In genomic region chr20:47588158-47588557, GRCh38 we compare ENCODE assay signal across 1 cellular context.
TF ChIP-seq lines count a peak whose summit lies in the region.

No MANE protein-coding gene starts in this region.

TF ChIP-seq in WTC11, 78 proteins besides CTCF, POLR2A, EP300 and RAD21 (continued from another document):
- no peak for TF ChIP-seq E2F4 (CRISPR knock-in tag; IDR thresholded peaks at IDR 0.05; ENCODE audit: borderline replicate concordance, low read depth)
- TF ChIP-seq NFATC4 (CRISPR knock-in tag; IDR thresholded peaks at IDR 0.05) = no peak
